1 cellular context compared by ENCODE assay signal in genomic region chr11:47916361-47916841, GRCh38.
TF ChIP-seq lines count a peak whose summit lies in the region.

No MANE protein-coding gene starts in this region.

TF ChIP-seq in WTC11, 78 proteins besides CTCF, POLR2A, EP300 and RAD21 (continued from another document):
- TF ChIP-seq, protein P1, sequence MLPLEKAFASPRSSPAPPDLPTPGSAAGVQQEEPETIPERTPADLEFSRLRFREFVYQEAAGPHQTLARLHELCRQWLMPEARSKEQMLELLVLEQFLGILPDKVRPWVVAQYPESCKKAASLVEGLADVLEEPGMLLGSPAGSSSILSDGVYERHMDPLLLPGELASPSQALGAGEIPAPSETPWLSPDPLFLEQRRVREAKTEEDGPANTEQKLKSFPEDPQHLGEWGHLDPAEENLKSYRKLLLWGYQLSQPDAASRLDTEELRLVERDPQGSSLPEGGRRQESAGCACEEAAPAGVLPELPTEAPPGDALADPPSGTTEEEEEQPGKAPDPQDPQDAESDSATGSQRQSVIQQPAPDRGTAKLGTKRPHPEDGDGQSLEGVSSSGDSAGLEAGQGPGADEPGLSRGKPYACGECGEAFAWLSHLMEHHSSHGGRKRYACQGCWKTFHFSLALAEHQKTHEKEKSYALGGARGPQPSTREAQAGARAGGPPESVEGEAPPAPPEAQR (CRISPR knock-in tag; IDR thresholded peaks at IDR 0.05): no peak
- TF ChIP-seq ATF6 (CRISPR knock-in tag; IDR thresholded peaks at IDR 0.05) (no peak), TEAD1 (CRISPR knock-in tag; IDR thresholded peaks at IDR 0.05) (no peak), MAX (CRISPR knock-in tag; IDR thresholded peaks at IDR 0.05) (no peak), ZNF423 (CRISPR knock-in tag; IDR thresholded peaks at IDR 0.05) (no peak), ZNF671 (CRISPR knock-in tag; IDR thresholded peaks at IDR 0.05) (no peak), ZNF317 (CRISPR knock-in tag; IDR thresholded peaks at IDR 0.05; ENCODE audit: borderline replicate concordance, low read depth) (no peak), SP1 (CRISPR knock-in tag; conservative IDR thresholded peaks at IDR 0.05) (no peak), TP53 (CRISPR knock-in tag; IDR thresholded peaks at IDR 0.05) (no peak), STAT6 (CRISPR knock-in tag; conservative IDR thresholded peaks at IDR 0.05; ENCODE audit: low read depth) (no peak), MYBL2 (CRISPR knock-in tag; IDR thresholded peaks at IDR 0.05) (no peak)
- TF ChIP-seq, protein P2, sequence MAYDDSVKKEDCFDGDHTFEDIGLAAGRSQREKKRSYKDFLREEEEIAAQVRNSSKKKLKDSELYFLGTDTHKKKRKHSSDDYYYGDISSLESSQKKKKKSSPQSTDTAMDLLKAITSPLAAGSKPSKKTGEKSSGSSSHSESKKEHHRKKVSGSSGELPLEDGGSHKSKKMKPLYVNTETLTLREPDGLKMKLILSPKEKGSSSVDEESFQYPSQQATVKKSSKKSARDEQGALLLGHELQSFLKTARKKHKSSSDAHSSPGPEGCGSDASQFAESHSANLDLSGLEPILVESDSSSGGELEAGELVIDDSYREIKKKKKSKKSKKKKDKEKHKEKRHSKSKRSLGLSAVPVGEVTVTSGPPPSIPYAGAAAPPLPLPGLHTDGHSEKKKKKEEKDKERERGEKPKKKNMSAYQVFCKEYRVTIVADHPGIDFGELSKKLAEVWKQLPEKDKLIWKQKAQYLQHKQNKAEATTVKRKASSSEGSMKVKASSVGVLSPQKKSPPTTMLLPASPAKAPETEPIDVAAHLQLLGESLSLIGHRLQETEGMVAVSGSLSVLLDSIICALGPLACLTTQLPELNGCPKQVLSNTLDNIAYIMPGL (CRISPR knock-in tag; IDR thresholded peaks at IDR 0.05): no peak
TF ChIP-seq in WTC11: peak in this region for 0.
